Comparison of ENCODE assay signal across 15 cellular contexts in the genomic region with DNA sequence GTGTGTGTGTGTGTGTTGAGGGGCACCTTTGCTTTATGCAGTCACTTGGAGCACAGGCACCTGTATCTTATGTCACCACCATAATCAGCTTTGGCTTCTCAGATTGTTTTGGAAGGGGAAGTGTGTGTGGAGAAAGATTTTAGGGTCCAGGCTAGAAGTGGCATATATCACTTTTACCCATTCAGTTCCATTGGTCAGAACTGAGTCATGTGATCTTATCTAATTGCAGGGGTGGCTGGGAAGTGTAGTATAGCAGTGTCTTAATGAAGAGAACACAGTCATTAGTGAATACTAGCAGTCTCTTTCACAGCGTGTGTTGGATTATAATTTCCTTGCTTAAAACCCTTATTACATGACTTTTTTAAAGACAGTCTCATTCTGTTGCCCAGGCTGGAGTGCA. TPM values are rescaled to one million over a fixed set of nuclear protein-coding genes. Genes with fewer than 3 reads are reported as not detected.
DNase-seq lines count a peak whose midpoint lies in the region; ATAC-seq, FAIRE-seq and TF ChIP-seq lines count a peak whose summit lies in the region.
"Had no signal": no experiment of that assay in that cellular context is flagged by ENCODE, and none has a peak within 500 bp of the region (broad histone marks: within the 10 kb centered on the region; RNA-seq: fewer than 3 reads in every experiment).

No MANE protein-coding gene starts in this region.

- H3K79me1 ChIP-seq in H1 (ENCODE audit: low read depth, low read length), result peaks cover 7% of the 10 kb centered on the region

- no peak overlapping the region for H2BK120ac ChIP-seq in H1 (replicated peaks; ENCODE audit: low read depth, low read length)

- H3K9me3 ChIP-seq in H1 (ENCODE audit: insufficient read depth in 2 of 2, low read depth in 1 of 2, low read length in 1 of 2), result no peaks in the 10 kb centered on the region
- no peaks in the 10 kb centered on the region for H3K9me3 ChIP-seq in upper lobe of right lung
- H3K9me3 ChIP-seq: uterus had no signal

- H3K27ac Mint-ChIP-seq in activated CD8-positive, alpha-beta memory T cell treated with anti-CD3 and anti-CD28 coated beads, Interleukin-2, amount 10 ng/mL, durations not matched to agents 7 days and 5 days, result no peak overlapping the region
- H3K27ac Mint-ChIP-seq: nephron progenitor cell had no signal

- no peak overlapping the region for H4K5ac ChIP-seq in H1 (ENCODE audit: insufficient read length, low read depth, low read length)

- no peaks in the 10 kb centered on the region for H3K27me3 ChIP-seq in H1 (replicated peaks in 1 of 4; ENCODE audit: control insufficient read depth in 3 of 4, extremely low read depth in 1 of 4, insufficient read depth in 3 of 4, low read length in 3 of 4)
- H3K27me3 ChIP-seq in upper lobe of right lung, result no peaks in the 10 kb centered on the region
- H3K27me3 ChIP-seq: uterus had no signal

- no peak overlapping the region for H2BK12ac ChIP-seq in H1 (ENCODE audit: low read depth, low read length)

- no peak overlapping the region for H4K91ac ChIP-seq in H1 (replicated peaks; ENCODE audit: insufficient read length, low read length)

- ATAC-seq in activated CD8-positive, alpha-beta memory T cell treated with anti-CD3 and anti-CD28 coated beads, Interleukin-2, amount 10 ng/mL, durations not matched to agents 7 days and 5 days, result peak; percentile 43
- ATAC-seq in upper lobe of right lung (peak; percentile 54), HG02938 (IDR thresholded peaks at IDR 0.05; ENCODE audit: unreplicated experiment) (no peak)

- peaks cover 9% of the 10 kb centered on the region for H3K9me3 Mint-ChIP-seq in activated CD8-positive, alpha-beta memory T cell treated with anti-CD3 and anti-CD28 coated beads, Interleukin-2, amount 10 ng/mL, durations not matched to agents 7 days and 5 days (ENCODE audit: low read depth)

- H3K18ac ChIP-seq in H1 (ENCODE audit: extremely low read depth, low read length), result no peak overlapping the region

- H2BK5ac ChIP-seq in H1 (ENCODE audit: low read depth, low read length), result no peak overlapping the region

- TF ChIP-seq EP300 in H1 (IDR thresholded peaks at IDR 0.05; ENCODE audit: borderline replicate concordance in 1 of 2, low read depth in 2 of 2, low read length in 2 of 2), result no peak

- POLR2A ChIA-PET in H1 (lab: Charles Lee; ENCODE audit: partially characterized antibody), result no interaction called here

- H3K9ac ChIP-seq in H1 (replicated peaks in 1 of 4; ENCODE audit: extremely low read depth in 1 of 4, low read depth in 3 of 4, low read length in 3 of 4), result no peak overlapping the region

- H3K23ac ChIP-seq in H1 (ENCODE audit: insufficient read length), result no peak overlapping the region

- H3K56ac ChIP-seq in H1 (replicated peaks; ENCODE audit: insufficient read length, low read depth, low read length), result no peak overlapping the region

- no peak overlapping the region for H4K8ac ChIP-seq in H1 (ENCODE audit: extremely low read depth, insufficient read depth, low read length)

- H2BK20ac ChIP-seq in H1 (ENCODE audit: low read length), result no peak overlapping the region

- no peaks in the 10 kb centered on the region for H3K27me3 Mint-ChIP-seq in activated CD8-positive, alpha-beta memory T cell treated with anti-CD3 and anti-CD28 coated beads, Interleukin-2, amount 10 ng/mL, durations not matched to agents 7 days and 5 days
- H3K27me3 Mint-ChIP-seq: activated naive CD8-positive, alpha-beta T cell had no signal

- no peaks in the 10 kb centered on the region for H3K4me1 ChIP-seq in H1 (replicated peaks in 1 of 4; ENCODE audit: control insufficient read depth in 3 of 4, insufficient read depth in 4 of 4, low read length in 3 of 4)
- H3K4me1 ChIP-seq in upper lobe of right lung, result peaks cover 14% of the 10 kb centered on the region
- H3K4me1 ChIP-seq: uterus had no signal

- no peak overlapping the region for H3K4me2 ChIP-seq in H1 (ENCODE audit: insufficient read depth in 1 of 2, low read depth in 2 of 2, low read length in 2 of 2)

- FAIRE-seq in H1 (lab: Jason Lieb, UNC), result no peak

- intact Hi-C loops in upper lobe of right lung (cut with DNase I), result no loop called here

- CTCF ChIA-PET in activated CD8-positive, alpha-beta memory T cell treated with anti-CD3 and anti-CD28 coated beads, Interleukin-2, amount 10 ng/mL, durations not matched to agents 7 days and 5 days (lab: Charles Lee), result no interaction called here
- CTCF ChIA-PET in H1 (lab: Charles Lee; ENCODE audit: partially characterized antibody), result interaction anchor here (0.6 kb wide), 1 partner anchor 1306 kb away, joined by 3 read pairs; no protein-coding TSS in a partner anchor

- peaks cover 7 to 87% of the 10 kb centered on the region in 2 experiments; a peak in 3 of 4 replicates for H3K79me2 ChIP-seq in H1 (ENCODE audit: control insufficient read depth in 1 of 2, insufficient read depth in 2 of 2, low read length in 2 of 2)

- no peak overlapping the region for H3K4me3 Mint-ChIP-seq in activated CD8-positive, alpha-beta memory T cell treated with anti-CD3 and anti-CD28 coated beads, Interleukin-2, amount 10 ng/mL, durations not matched to agents 7 days and 5 days
- H3K4me3 Mint-ChIP-seq: nephron progenitor cell had no signal

- no peak for DNase-seq in activated CD8-positive, alpha-beta memory T cell treated with anti-CD3 and anti-CD28 coated beads, Interleukin-2, amount 10 ng/mL, durations not matched to agents 7 days and 5 days
- no peak for DNase-seq in activated CD8-positive, alpha-beta memory T cell treated with anti-CD3 and anti-CD28 coated beads, Interleukin-2, amount 50 U/mL, for 48 hours
- peak; percentile 5 to 48 for DNase-seq in NCI-H524 (lab: John Stamatoyannopoulos, UW)
- DNase-seq in H1 (ENCODE audit: low read depth in 1 of 2, low spot score in 2 of 2), result no peak
- DNase-seq in upper lobe of right lung, result no peak
- no peak for DNase-seq in NCI-H345 treated with DMSO at 0.1 percent for 48 hours (lab: John Stamatoyannopoulos, UW; ENCODE audit: unreplicated experiment)
- no peak for DNase-seq in substantia nigra (lab: John Stamatoyannopoulos, UW)
- DNase-seq: activated CD4-positive, alpha-beta T cell treated with anti-CD3 and anti-CD28 coated beads, Interleukin-2, amount 50 U/mL, for 4 hours; islet precursor cell; NCI-H446 treated with DMSO at 0.1 percent for 48 hours; nephron progenitor cell; uterus had no signal

- H2AK5ac ChIP-seq in H1 (ENCODE audit: low read depth, low read length), result no peak overlapping the region

- H3K23me2 ChIP-seq in H1 (ENCODE audit: low read depth, low read length), result no peaks in the 10 kb centered on the region

- peaks cover 0 to 1% of the 10 kb centered on the region in 2 experiments for H4K20me1 ChIP-seq in H1 (replicated peaks in 1 of 2; ENCODE audit: control insufficient read depth in 1 of 2, insufficient read depth in 2 of 2, low read length in 2 of 2)

- no peak for TF ChIP-seq RAD21 in H1 (IDR thresholded peaks at IDR 0.05 in 1 of 2, conservative IDR thresholded peaks at IDR 0.05 in 1 of 2; ENCODE audit: low read depth in 2 of 2, low read length in 2 of 2)

- TF ChIP-seq POLR2A in H1 (IDR thresholded peaks at IDR 0.05; ENCODE audit: control extremely low read depth in 1 of 2, low read depth in 2 of 2, low read length in 2 of 2), result no peak

- no peak overlapping the region for H2AFZ ChIP-seq in H1 (ENCODE audit: low read length)

- peaks cover 42% of the 10 kb centered on the region for H3K4me1 Mint-ChIP-seq in activated CD8-positive, alpha-beta memory T cell treated with anti-CD3 and anti-CD28 coated beads, Interleukin-2, amount 10 ng/mL, durations not matched to agents 7 days and 5 days
- H3K4me1 Mint-ChIP-seq: nephron progenitor cell had no signal

- H2BK15ac ChIP-seq in H1 (ENCODE audit: low read length), result no peak overlapping the region

- H3K36me3 Mint-ChIP-seq in activated CD8-positive, alpha-beta memory T cell treated with anti-CD3 and anti-CD28 coated beads, Interleukin-2, amount 10 ng/mL, durations not matched to agents 7 days and 5 days, result peaks cover 38% of the 10 kb centered on the region

- TF ChIP-seq CTCF in H1 (IDR thresholded peaks at IDR 0.05; ENCODE audit: control extremely low read depth in 1 of 3, insufficient read depth in 1 of 3, low read depth in 1 of 3, low read length in 3 of 3) (no peak), upper lobe of right lung (IDR thresholded peaks at IDR 0.05) (no peak)

- H3K36me3 ChIP-seq in H1 (ENCODE audit: control insufficient read depth in 2 of 4, insufficient read depth in 4 of 4, low read length in 3 of 4), result no peaks in the 10 kb centered on the region
- H3K36me3 ChIP-seq in upper lobe of right lung, result no peaks in the 10 kb centered on the region
- H3K36me3 ChIP-seq: uterus had no signal

- 89% methylated on average over 1 of the region's 1 CpG; no CpG with 5 or more reads in 1 of the 2 experiments for WGBS in H1 (ENCODE audit: extremely low coverage in 1 of 2, insufficient coverage in 1 of 2, insufficient read length in 1 of 2, insufficient replicate concordance in 2 of 2, low coverage in 1 of 2, low lambda C conversion rate in 2 of 2, missing lambda C conversion rate in 1 of 2), 2 experiments

- no peak overlapping the region for H3K27ac ChIP-seq in H1 (ENCODE audit: low read depth, low read length)
- H3K27ac ChIP-seq in upper lobe of right lung, result no peak overlapping the region
- no peak overlapping the region for H3K27ac ChIP-seq in substantia nigra (ENCODE audit: low read depth, low read length, poor library complexity, severe bottlenecking)
- H3K27ac ChIP-seq: skin epidermis, uterus had no signal

- H3K14ac ChIP-seq in H1 (ENCODE audit: insufficient read length), result no peak overlapping the region

- H3K4ac ChIP-seq in H1 (replicated peaks; ENCODE audit: insufficient read length, low read depth, low read length), result no peak overlapping the region

- H3K4me3 ChIP-seq in H1 (ENCODE audit: extremely low read depth in 1 of 4, insufficient read depth in 2 of 4, low read depth in 3 of 4, low read length in 4 of 4) (no peak overlapping the region), upper lobe of right lung (no peak overlapping the region)
- H3K4me3 ChIP-seq: skin epidermis, uterus had no signal

TF ChIP-seq in H1, 55 proteins besides CTCF, POLR2A, EP300 and RAD21 (continues in another document):
- TF ChIP-seq SIX5 (IDR thresholded peaks at IDR 0.05; ENCODE audit: low read depth, low read length), result peak; percentile 40; the same call in 1 of the 2 replicates
- no peak for TF ChIP-seq ZNF274 (IDR thresholded peaks at IDR 0.05; ENCODE audit: borderline replicate concordance, extremely low read depth, low read length)

RNA-seq across cellular contexts. Expression of gene NCK1, which starts 20.6 kb away (rescaled TPM):
- total RNA-seq in activated CD8-positive, alpha-beta memory T cell treated with anti-CD3 and anti-CD28 coated beads, Interleukin-2, amount 10 ng/mL, durations not matched to agents 7 days and 5 days, result 10 to 100 TPM; 37.1 to 37.4 TPM
- 28.5 and 28.7 TPM in 2 replicates for total RNA-seq in H1 (2021; fragmentation: NEBNext Ultra II Directional; extraction: Animal tissue kit (Norgen Biotek cat#: 25700))
- 5.1 and 10.0 TPM in 2 replicates for polyA plus RNA-seq in H1 (2011; rRNA removed)
- polyA plus RNA-seq in H1 (2011; cell fraction: cytosol; rRNA removed), result 14.8 TPM
- 2.0 TPM for polyA plus RNA-seq in H1 (2011; cell fraction: nucleus; rRNA removed)
- polyA plus RNA-seq in H1 (2012, experiment 1 of 2), result 13.8 to 27.7 TPM (median 18.4 TPM) in 4 replicates
- 1.8 TPM for polyA plus RNA-seq in H1 (2012, experiment 2 of 2)
- polyA plus RNA-seq in H1 (2013, experiment 1 of 2), result 18.5 TPM
- 20.6 TPM for polyA plus RNA-seq in H1 (2013, experiment 2 of 2)
- polyA minus RNA-seq in H1 (2011; rRNA and poly(A)+ RNA removed), result 18.7 and 22.4 TPM in 2 replicates
- polyA minus RNA-seq in H1 (2011; cell fraction: cytosol; rRNA and poly(A)+ RNA removed), result 17.5 TPM
- polyA minus RNA-seq in H1 (2011; cell fraction: nucleus; rRNA and poly(A)+ RNA removed), result 24.4 TPM
- 54.0 TPM for total RNA-seq in upper lobe of right lung

Comparison
In these comparisons a context has a peak if more than half of its experiments do, and no peak if none do; other contexts are left out.
1. DNase-seq: peak in NCI-H524 (2 of 2); none in activated CD8-positive, alpha-beta memory T cell treated with anti-CD3 and anti-CD28 coated beads, Interleukin-2, amount 10 ng/mL, durations not matched to agents 7 days and 5 days (single experiment), activated CD8-positive, alpha-beta memory T cell treated with anti-CD3 and anti-CD28 coated beads, Interleukin-2, amount 50 U/mL, for 48 hours (single experiment), H1 (0 of 2), upper lobe of right lung (single experiment), NCI-H345 treated with DMSO at 0.1 percent for 48 hours (single experiment) and substantia nigra (0 of 49).